ENCODE assay signal across 8 cellular contexts in the genomic region with DNA sequence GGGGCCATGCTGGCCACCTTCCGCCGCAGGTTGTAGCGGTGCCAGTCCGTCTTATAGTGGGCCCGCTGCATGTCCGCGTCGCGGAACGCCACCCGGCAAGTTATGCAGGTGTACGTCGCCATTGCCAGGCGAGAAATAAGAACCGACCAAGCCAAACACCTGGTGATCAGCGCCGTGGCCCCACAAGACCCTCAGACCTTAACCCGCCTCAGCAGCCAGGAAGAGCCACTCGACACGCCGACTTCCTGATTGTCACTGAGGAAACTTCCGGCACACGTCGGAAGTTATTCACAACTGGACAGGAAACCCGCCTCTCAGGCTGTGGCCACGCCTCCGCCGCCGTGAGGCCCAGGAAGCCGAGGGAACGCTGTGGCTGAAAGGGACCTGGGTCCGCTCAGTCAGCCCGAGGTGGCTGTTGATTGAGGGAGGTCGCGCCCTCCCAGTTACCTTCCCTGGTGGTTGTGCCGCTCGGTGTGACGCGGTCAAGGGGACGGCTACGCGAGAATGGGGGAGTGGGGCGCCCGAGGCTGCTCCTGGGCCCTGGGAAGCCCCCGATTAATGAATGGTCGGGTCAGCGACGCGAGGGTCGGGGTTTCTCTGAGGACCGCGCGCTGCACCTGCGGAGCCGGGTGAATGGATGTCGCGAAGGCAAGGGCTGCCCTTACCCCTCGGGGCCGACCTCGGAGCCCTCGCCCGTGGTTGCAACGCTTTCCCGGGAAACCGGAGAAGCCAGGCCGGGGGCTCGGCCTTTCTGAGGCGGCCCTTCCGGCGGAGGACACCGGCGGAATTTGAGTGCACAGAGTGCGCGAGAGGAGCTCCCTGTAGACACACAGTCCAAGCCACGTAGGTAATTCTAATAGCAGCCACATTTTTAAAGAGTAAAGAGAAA. TPM values are rescaled to one million over a fixed set of nuclear protein-coding genes. Genes with fewer than 3 reads are reported as not detected.
DNase-seq lines count a peak whose midpoint lies in the region; ATAC-seq and TF ChIP-seq lines count a peak whose summit lies in the region.

A gene with protein sequence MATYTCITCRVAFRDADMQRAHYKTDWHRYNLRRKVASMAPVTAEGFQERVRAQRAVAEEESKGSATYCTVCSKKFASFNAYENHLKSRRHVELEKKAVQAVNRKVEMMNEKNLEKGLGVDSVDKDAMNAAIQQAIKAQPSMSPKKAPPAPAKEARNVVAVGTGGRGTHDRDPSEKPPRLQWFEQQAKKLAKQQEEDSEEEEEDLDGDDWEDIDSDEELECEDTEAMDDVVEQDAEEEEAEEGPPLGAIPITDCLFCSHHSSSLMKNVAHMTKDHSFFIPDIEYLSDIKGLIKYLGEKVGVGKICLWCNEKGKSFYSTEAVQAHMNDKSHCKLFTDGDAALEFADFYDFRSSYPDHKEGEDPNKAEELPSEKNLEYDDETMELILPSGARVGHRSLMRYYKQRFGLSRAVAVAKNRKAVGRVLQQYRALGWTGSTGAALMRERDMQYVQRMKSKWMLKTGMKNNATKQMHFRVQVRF (minus strand): TSS at position 257 of the 889 bp plus-strand sequence. CDS start 135 bp downstream, at position 122.

- H3K4me3 Mint-ChIP-seq in GM23338 = peak within 1 kb of the TSS; percentile 99

- intact Hi-C loops in esophagus squamous epithelium (cut with DNase I) = no loop called here

- peak; percentile 96 for ATAC-seq in GM23338

- peaks cover 30% of the 10 kb centered on the region for H3K36me3 Mint-ChIP-seq in GM23338 (ENCODE audit: low read depth)

- H3K4me3 ChIP-seq in DOHH2 (ENCODE audit: low read length) (peak within 1 kb of the TSS; percentile 83), GM23338 (peak within 1 kb of the TSS; percentile 97), esophagus squamous epithelium (peak within 1 kb of the TSS; percentile 86 to 94 (median 89))

- H3K4me1 Mint-ChIP-seq in GM23338 = peaks cover 25% of the 10 kb centered on the region

- H3F3A ChIP-seq in DOHH2 (ENCODE audit: control insufficient read depth, insufficient read depth) (no peaks in the 10 kb centered on the region), GM23338 (replicated peaks; ENCODE audit: low read depth) (no peaks in the 10 kb centered on the region)

- H3K27ac ChIP-seq in DOHH2 (ENCODE audit: low read depth, low read length) (peak within 1 kb of the TSS; percentile 40), GM23338 (ENCODE audit: low read depth) (peak within 1 kb of the TSS; percentile 72; the same call in 1 of the 2 replicates), esophagus squamous epithelium (peak within 1 kb of the TSS; percentile 84 to 92 (median 88))

- H4K20me1 ChIP-seq in DOHH2 (ENCODE audit: control insufficient read depth, insufficient read depth, low read depth, low read length) = peaks cover 22% of the 10 kb centered on the region
- H4K20me1 ChIP-seq in GM23338 (replicated peaks; ENCODE audit: insufficient read depth) = peaks cover 5% of the 10 kb centered on the region

- WGBS in esophagus squamous epithelium, 2 donors = 0 to 1% methylated on average over 3 to 15 of the region's 75 CpGs

- TF ChIP-seq POLR2A in esophagus squamous epithelium (IDR thresholded peaks at IDR 0.05) = peak in 3 of 4 donors; percentile 58 to 83 (median 76)

- no peaks in the 10 kb centered on the region for H3K27me3 ChIP-seq in DOHH2 (ENCODE audit: control insufficient read depth, low read length)
- H3K27me3 ChIP-seq in GM23338 (ENCODE audit: insufficient read depth) = no peaks in the 10 kb centered on the region
- H3K27me3 ChIP-seq in esophagus squamous epithelium = no peaks in the 10 kb centered on the region

- H2AFZ ChIP-seq in GM23338 = peak within 1 kb of the TSS; percentile 98

- H3K79me2 ChIP-seq in DOHH2 (ENCODE audit: control insufficient read depth, low read length) (peaks cover 96% of the 10 kb centered on the region), GM23338 (replicated peaks; ENCODE audit: insufficient read depth) (peaks cover 42% of the 10 kb centered on the region)

- peaks cover 13% of the 10 kb centered on the region for H3K27me3 Mint-ChIP-seq in GM23338 (ENCODE audit: insufficient read depth, low read depth, poor library complexity)

- no peaks in the 10 kb centered on the region; the same call in 2 of the 3 replicates for H3K9me3 Mint-ChIP-seq in GM23338

- TF ChIP-seq CTCF in DOHH2 (IDR thresholded peaks at IDR 0.05; ENCODE audit: low read depth, low read length, poor library complexity, severe bottlenecking) (no peak), GM23338 (conservative IDR thresholded peaks at IDR 0.05; ENCODE audit: low read depth in 2 of 2) (no peak), esophagus squamous epithelium (IDR thresholded peaks at IDR 0.05) (peak in 1 of 6 experiments; percentile 2)

- no peaks in the 10 kb centered on the region for H3K9me3 ChIP-seq in DOHH2 (ENCODE audit: control insufficient read depth, insufficient read depth, low read length)
- no peaks in the 10 kb centered on the region for H3K9me3 ChIP-seq in esophagus squamous epithelium

- H3K27ac Mint-ChIP-seq in GM23338 = peak within 1 kb of the TSS; percentile 94

- peak; percentile 92 for DNase-seq in GM23338 (ENCODE audit: low spot score)
- DNase-seq in Kasumi-1 (lab: John Stamatoyannopoulos, UW) = peak; percentile 91 to 93
- peak; percentile 93 for DNase-seq in RKO (ENCODE audit: low spot score)
- peak; percentile 83 for DNase-seq in activated T-helper 1 cell treated with Interleukin-2 at 50 U/mL for 16 hours (ENCODE audit: low read depth)
- peak; percentile 54 for DNase-seq in esophagus squamous epithelium (lab: John Stamatoyannopoulos, UW)
- peak; percentile 94 for DNase-seq in myocyte (ENCODE audit: low read depth)
- DNase-seq in stimulated activated CD8-positive, alpha-beta memory T cell treated with anti-CD3 and anti-CD28 coated beads, Interleukin-7, amount 100 ng/mL, for 48 hours (ENCODE audit: extremely low read depth in 1 of 2, low read depth in 1 of 2) = peak; percentile 78 to 88

- peaks cover 50% of the 10 kb centered on the region for H3K36me3 ChIP-seq in DOHH2 (ENCODE audit: control insufficient read depth, low read length)
- H3K36me3 ChIP-seq in GM23338 (ENCODE audit: insufficient read depth) = peaks cover 20% of the 10 kb centered on the region
- peaks cover 0 to 30% (median 7%) of the 10 kb centered on the region in 3 donors for H3K36me3 ChIP-seq in esophagus squamous epithelium

- no peaks in the 10 kb centered on the region for H3K9me2 ChIP-seq in DOHH2 (replicated peaks; ENCODE audit: control insufficient read depth, low read length)
- no peaks in the 10 kb centered on the region for H3K9me2 ChIP-seq in GM23338 (ENCODE audit: insufficient read depth)

- peak within 1 kb of the TSS; percentile 89 for H3K4me2 ChIP-seq in DOHH2 (ENCODE audit: low read length)
- H3K4me2 ChIP-seq in GM23338 = peak within 1 kb of the TSS; percentile 98

- peaks cover 49% of the 10 kb centered on the region for H3K4me1 ChIP-seq in DOHH2 (ENCODE audit: control insufficient read depth, low read length)
- H3K4me1 ChIP-seq in GM23338 (ENCODE audit: insufficient read depth) = peaks cover 26% of the 10 kb centered on the region
- H3K4me1 ChIP-seq in esophagus squamous epithelium = peaks cover 12 to 68% (median 38%) of the 10 kb centered on the region in 3 donors

TF ChIP-seq in GM23338, 12 proteins besides CTCF, POLR2A, EP300 and RAD21 (continues in another document):
- TF ChIP-seq, protein P1, sequence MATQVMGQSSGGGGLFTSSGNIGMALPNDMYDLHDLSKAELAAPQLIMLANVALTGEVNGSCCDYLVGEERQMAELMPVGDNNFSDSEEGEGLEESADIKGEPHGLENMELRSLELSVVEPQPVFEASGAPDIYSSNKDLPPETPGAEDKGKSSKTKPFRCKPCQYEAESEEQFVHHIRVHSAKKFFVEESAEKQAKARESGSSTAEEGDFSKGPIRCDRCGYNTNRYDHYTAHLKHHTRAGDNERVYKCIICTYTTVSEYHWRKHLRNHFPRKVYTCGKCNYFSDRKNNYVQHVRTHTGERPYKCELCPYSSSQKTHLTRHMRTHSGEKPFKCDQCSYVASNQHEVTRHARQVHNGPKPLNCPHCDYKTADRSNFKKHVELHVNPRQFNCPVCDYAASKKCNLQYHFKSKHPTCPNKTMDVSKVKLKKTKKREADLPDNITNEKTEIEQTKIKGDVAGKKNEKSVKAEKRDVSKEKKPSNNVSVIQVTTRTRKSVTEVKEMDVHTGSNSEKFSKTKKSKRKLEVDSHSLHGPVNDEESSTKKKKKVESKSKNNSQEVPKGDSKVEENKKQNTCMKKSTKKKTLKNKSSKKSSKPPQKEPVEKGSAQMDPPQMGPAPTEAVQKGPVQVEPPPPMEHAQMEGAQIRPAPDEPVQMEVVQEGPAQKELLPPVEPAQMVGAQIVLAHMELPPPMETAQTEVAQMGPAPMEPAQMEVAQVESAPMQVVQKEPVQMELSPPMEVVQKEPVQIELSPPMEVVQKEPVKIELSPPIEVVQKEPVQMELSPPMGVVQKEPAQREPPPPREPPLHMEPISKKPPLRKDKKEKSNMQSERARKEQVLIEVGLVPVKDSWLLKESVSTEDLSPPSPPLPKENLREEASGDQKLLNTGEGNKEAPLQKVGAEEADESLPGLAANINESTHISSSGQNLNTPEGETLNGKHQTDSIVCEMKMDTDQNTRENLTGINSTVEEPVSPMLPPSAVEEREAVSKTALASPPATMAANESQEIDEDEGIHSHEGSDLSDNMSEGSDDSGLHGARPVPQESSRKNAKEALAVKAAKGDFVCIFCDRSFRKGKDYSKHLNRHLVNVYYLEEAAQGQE (IDR thresholded peaks at IDR 0.05; ENCODE audit: unreplicated experiment) = peak; percentile 5
- TF ChIP-seq, protein P2, sequence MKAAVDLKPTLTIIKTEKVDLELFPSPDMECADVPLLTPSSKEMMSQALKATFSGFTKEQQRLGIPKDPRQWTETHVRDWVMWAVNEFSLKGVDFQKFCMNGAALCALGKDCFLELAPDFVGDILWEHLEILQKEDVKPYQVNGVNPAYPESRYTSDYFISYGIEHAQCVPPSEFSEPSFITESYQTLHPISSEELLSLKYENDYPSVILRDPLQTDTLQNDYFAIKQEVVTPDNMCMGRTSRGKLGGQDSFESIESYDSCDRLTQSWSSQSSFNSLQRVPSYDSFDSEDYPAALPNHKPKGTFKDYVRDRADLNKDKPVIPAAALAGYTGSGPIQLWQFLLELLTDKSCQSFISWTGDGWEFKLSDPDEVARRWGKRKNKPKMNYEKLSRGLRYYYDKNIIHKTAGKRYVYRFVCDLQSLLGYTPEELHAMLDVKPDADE (IDR thresholded peaks at IDR 0.05) = peak; percentile 60; the same call in 1 of the 2 replicates
- TF ChIP-seq CREB1 (CRISPR knock-in tag; IDR thresholded peaks at IDR 0.05; ENCODE audit: low read depth) = peak; percentile 57
- no peak for TF ChIP-seq EZH2phosphoT487 (IDR thresholded peaks at IDR 0.05; ENCODE audit: unreplicated experiment)

RNA-seq across cellular contexts. Expression of the gene that starts here (rescaled TPM):
- total RNA-seq in GM23338 (2014; rRNA removed; shearing (Covaris generic)) = 26.8 and 30.7 TPM in 2 replicates
- polyA plus RNA-seq in GM23338 (2016; fragmentation: Nextera tagmentation; extraction: Ambion mirVana) = 18.8 and 20.1 TPM in 2 replicates
- total RNA-seq in esophagus squamous epithelium (10 to 100 TPM; 19.5 to 35.2 (median 24.8) TPM), myocyte (49.3 and 66.8 TPM in 2 replicates)
- 96.8 TPM for polyA plus RNA-seq in myocyte (2012)

Comparison
In these comparisons a context has a peak if more than half of its experiments do, and no peak if none do; other contexts are left out.
1. Peak in every context shown above with its lines: DNase-seq, ATAC-seq, H3K4me3 ChIP-seq and H3K27ac ChIP-seq.